Comparison of ENCODE assay signal across 10 cellular contexts in genomic region chr12:10033783-10034381, GRCh38. TPM values are rescaled to one million over a fixed set of nuclear protein-coding genes. Genes with fewer than 3 reads are reported as not detected.
DNase-seq lines count a peak whose midpoint lies in the region; ATAC-seq and TF ChIP-seq lines count a peak whose summit lies in the region.
"Had no signal": no experiment of that assay in that cellular context is flagged by ENCODE, and none has a peak within 500 bp of the region (broad histone marks: within the 10 kb centered on the region; RNA-seq: fewer than 3 reads in every experiment).

No MANE protein-coding gene starts in this region.

- no peaks in the 10 kb centered on the region for H3K9me3 Mint-ChIP-seq in activated CD8-positive, alpha-beta T cell treated with anti-CD3 and anti-CD28 coated beads for 36 hours
- no peaks in the 10 kb centered on the region for H3K9me3 Mint-ChIP-seq in activated CD8-positive, alpha-beta T cell treated with anti-CD3 and anti-CD28 coated beads, Interleukin-2, amount 10 ng/mL, durations not matched to agents 7 days and 5 days (ENCODE audit: insufficient read depth)

- H3K4me3 ChIP-seq in Panc1 (ENCODE audit: low read depth in 2 of 2, low read length in 2 of 2) (no peak overlapping the region), upper lobe of left lung (no peak overlapping the region)

- H3K27me3 Mint-ChIP-seq in activated CD8-positive, alpha-beta T cell treated with anti-CD3 and anti-CD28 coated beads for 36 hours: peaks cover 2% of the 10 kb centered on the region
- peaks cover 22% of the 10 kb centered on the region for H3K27me3 Mint-ChIP-seq in activated CD8-positive, alpha-beta T cell treated with anti-CD3 and anti-CD28 coated beads, Interleukin-2, amount 10 ng/mL, durations not matched to agents 7 days and 5 days (ENCODE audit: low read depth)

- H3K27ac ChIP-seq in Panc1 (ENCODE audit: low read length) (no peak overlapping the region), upper lobe of left lung (no peak overlapping the region)

- CTCF ChIA-PET in activated CD8-positive, alpha-beta T cell treated with anti-CD3 and anti-CD28 coated beads for 36 hours (lab: Charles Lee): interaction anchor here (0.8 to 1.7 kb wide), 13 partner anchors 9 to 286 kb away, joined by 3 to 25 read pairs (median 3); no protein-coding TSS in a partner anchor
- CTCF ChIA-PET in activated CD8-positive, alpha-beta T cell treated with anti-CD3 and anti-CD28 coated beads, Interleukin-2, amount 10 ng/mL, durations not matched to agents 7 days and 5 days (lab: Charles Lee): interaction anchor here (0.7 to 1.4 kb wide), 9 partner anchors 9 to 1166 kb away, joined by 3 to 10 read pairs (median 4); no protein-coding TSS in a partner anchor
- CTCF ChIA-PET in Panc1 (lab: Charles Lee): no interaction called here

- H3K9me3 ChIP-seq in Panc1 (ENCODE audit: control insufficient read depth, insufficient read depth, low read depth, low read length): no peaks in the 10 kb centered on the region
- no peaks in the 10 kb centered on the region for H3K9me3 ChIP-seq in upper lobe of left lung

- H3K4me1 ChIP-seq in Panc1 (ENCODE audit: control insufficient read depth, insufficient read depth, low read length) (no peaks in the 10 kb centered on the region), upper lobe of left lung (peaks cover 0 to 14% (median 6%) of the 10 kb centered on the region in 4 donors)

- H3K36me3 Mint-ChIP-seq in activated CD8-positive, alpha-beta T cell treated with anti-CD3 and anti-CD28 coated beads for 36 hours (ENCODE audit: low read depth): no peaks in the 10 kb centered on the region
- H3K36me3 Mint-ChIP-seq in activated CD8-positive, alpha-beta T cell treated with anti-CD3 and anti-CD28 coated beads, Interleukin-2, amount 10 ng/mL, durations not matched to agents 7 days and 5 days (ENCODE audit: low read depth): no peaks in the 10 kb centered on the region

- TF ChIP-seq EP300 in upper lobe of left lung (IDR thresholded peaks at IDR 0.05): no peak

- in situ Hi-C loops in Panc1 (cut with HindIII; ENCODE audit: low pct_unique_long_range_greater_than_20kb, low sequenced_read_pairs): no loop called here

- intact Hi-C loops in activated CD8-positive, alpha-beta T cell treated with anti-CD3 and anti-CD28 coated beads for 36 hours (cut with micrococcal nuclease): loop anchor here (5.0 kb wide), 1 partner anchor 108 kb away; no protein-coding TSS in a partner anchor
- intact Hi-C loops in Panc1 (cut with micrococcal nuclease; ENCODE audit: unreplicated experiment): loop anchor here (2.0 kb wide), 1 partner anchor 107 kb away; no protein-coding TSS in a partner anchor

- no peak overlapping the region for H3K27ac Mint-ChIP-seq in activated CD8-positive, alpha-beta T cell treated with anti-CD3 and anti-CD28 coated beads for 36 hours
- H3K27ac Mint-ChIP-seq in activated CD8-positive, alpha-beta T cell treated with anti-CD3 and anti-CD28 coated beads, Interleukin-2, amount 10 ng/mL, durations not matched to agents 7 days and 5 days: no peak overlapping the region

- peak; percentile 70 for TF ChIP-seq CTCF in activated CD8-positive, alpha-beta T cell treated with anti-CD3 and anti-CD28 coated beads for 36 hours (IDR thresholded peaks at IDR 0.05)
- TF ChIP-seq CTCF in Panc1 (IDR thresholded peaks at IDR 0.05) (peak; percentile 56; the same call in 1 of the 2 replicates), upper lobe of left lung (IDR thresholded peaks at IDR 0.05) (peak in 4 of 6 experiments; percentile 46 to 62 (median 50))

- no peak for TF ChIP-seq POLR2A in upper lobe of left lung (IDR thresholded peaks at IDR 0.05)

- no TSS peak for BruUV-seq in Panc1 (replicated peaks; lab: Mats Ljungman, UMichigan)

- no peak for ATAC-seq in activated CD8-positive, alpha-beta T cell treated with anti-CD3 and anti-CD28 coated beads for 36 hours
- no peak for ATAC-seq in activated CD8-positive, alpha-beta T cell treated with anti-CD3 and anti-CD28 coated beads, Interleukin-2, amount 10 ng/mL, durations not matched to agents 7 days and 5 days
- ATAC-seq in Panc1: no peak
- ATAC-seq in upper lobe of left lung (ENCODE audit: low FRiP score in 2 of 2): no peak
- no peak for ATAC-seq in HG03439 (IDR thresholded peaks at IDR 0.05; ENCODE audit: unreplicated experiment)

- POLR2A ChIA-PET in activated CD8-positive, alpha-beta T cell treated with anti-CD3 and anti-CD28 coated beads for 36 hours (lab: Charles Lee): interaction anchor here (1.3 kb wide), 1 partner anchor 11 kb away, joined by 5 read pairs; no protein-coding TSS in a partner anchor
- POLR2A ChIA-PET in activated CD8-positive, alpha-beta T cell treated with anti-CD3 and anti-CD28 coated beads, Interleukin-2, amount 10 ng/mL, durations not matched to agents 7 days and 5 days (lab: Charles Lee): no interaction called here
- POLR2A ChIA-PET in Panc1 (lab: Charles Lee): no interaction called here

- no peak for DNase-seq in activated CD8-positive, alpha-beta T cell treated with anti-CD3 and anti-CD28 coated beads for 36 hours
- DNase-seq in activated CD8-positive, alpha-beta T cell treated with anti-CD3 and anti-CD28 coated beads, Interleukin-2, amount 10 ng/mL, durations not matched to agents 7 days and 5 days: no peak
- no peak for DNase-seq in Panc1 (ENCODE audit: low read depth, low spot score)
- DNase-seq in fibroblast of peridontal ligament (ENCODE audit: extremely low read depth): peak; percentile 5
- DNase-seq in upper lobe of left lung: no peak
- no peak for DNase-seq in HPDE6-E6E7 (ENCODE audit: extremely low spot score)
- no peak for DNase-seq in OCI-M2 (lab: John Stamatoyannopoulos, UW; ENCODE audit: unreplicated experiment)
- DNase-seq: DMS79 had no signal

- H3K27me3 ChIP-seq in Panc1 (ENCODE audit: control insufficient read depth, insufficient read depth, low read length) (no peaks in the 10 kb centered on the region), upper lobe of left lung (no peaks in the 10 kb centered on the region)

- H3K36me3 ChIP-seq in Panc1 (ENCODE audit: control insufficient read depth, insufficient read depth, low read length): no peaks in the 10 kb centered on the region
- H3K36me3 ChIP-seq in upper lobe of left lung: no peaks in the 10 kb centered on the region

- no peak overlapping the region for H3K4me3 Mint-ChIP-seq in activated CD8-positive, alpha-beta T cell treated with anti-CD3 and anti-CD28 coated beads for 36 hours
- no peak overlapping the region for H3K4me3 Mint-ChIP-seq in activated CD8-positive, alpha-beta T cell treated with anti-CD3 and anti-CD28 coated beads, Interleukin-2, amount 10 ng/mL, durations not matched to agents 7 days and 5 days

- H3K4me1 Mint-ChIP-seq in activated CD8-positive, alpha-beta T cell treated with anti-CD3 and anti-CD28 coated beads for 36 hours (ENCODE audit: low read depth): no peaks in the 10 kb centered on the region
- no peaks in the 10 kb centered on the region for H3K4me1 Mint-ChIP-seq in activated CD8-positive, alpha-beta T cell treated with anti-CD3 and anti-CD28 coated beads, Interleukin-2, amount 10 ng/mL, durations not matched to agents 7 days and 5 days (ENCODE audit: low read depth)

RNA-seq across cellular contexts. Expression of gene CLEC9A, which starts 3.4 kb away (rescaled TPM):
- not detected for total RNA-seq in activated CD8-positive, alpha-beta T cell treated with anti-CD3 and anti-CD28 coated beads for 36 hours
- total RNA-seq in activated CD8-positive, alpha-beta T cell treated with anti-CD3 and anti-CD28 coated beads, Interleukin-2, amount 10 ng/mL, durations not matched to agents 7 days and 5 days: not detected
- total RNA-seq in Panc1 (2021; ENCODE audit: unreplicated experiment): not detected
- polyA plus RNA-seq in Panc1 (2012; ENCODE audit: insufficient read length): not detected
- total RNA-seq in upper lobe of left lung: under 1 TPM in 3 of 6 donors, not detected in 3; 0.31 to 0.89 (median 0.57) TPM
- total RNA-seq: T-helper 1 cell treated with Interleukin-12 subunit alpha and Interleukin-12 subunit beta and Interleukin-4 antibody, amounts not matched to agents 30 ng/mL and 1 ng/mL, for 36 hours had no signal

RNA-seq across cellular contexts. Expression of gene CLEC12B, which starts 23.5 kb away (rescaled TPM):
- total RNA-seq in activated CD8-positive, alpha-beta T cell treated with anti-CD3 and anti-CD28 coated beads for 36 hours: not detected
- under 1 TPM; 0.31 to 0.87 TPM for total RNA-seq in activated CD8-positive, alpha-beta T cell treated with anti-CD3 and anti-CD28 coated beads, Interleukin-2, amount 10 ng/mL, durations not matched to agents 7 days and 5 days
- total RNA-seq in Panc1 (2021; ENCODE audit: unreplicated experiment) (not detected), upper lobe of left lung (1 to 10 TPM in 3 of 6 donors, under 1 TPM in 2, not detected in 1; 0.55 to 2.7 (median 1.1) TPM)
- polyA plus RNA-seq in Panc1 (2012; ENCODE audit: insufficient read length): not detected

RNA-seq across cellular contexts. Expression of gene CLEC1B, which starts 35.0 kb away (rescaled TPM):
- total RNA-seq in activated CD8-positive, alpha-beta T cell treated with anti-CD3 and anti-CD28 coated beads for 36 hours: not detected
- total RNA-seq in activated CD8-positive, alpha-beta T cell treated with anti-CD3 and anti-CD28 coated beads, Interleukin-2, amount 10 ng/mL, durations not matched to agents 7 days and 5 days: not detected
- not detected for total RNA-seq in Panc1 (2021; ENCODE audit: unreplicated experiment)
- polyA plus RNA-seq in Panc1 (2012; ENCODE audit: insufficient read length): not detected
- total RNA-seq in upper lobe of left lung: 1 to 10 TPM in 2 of 6 donors, under 1 TPM in 2, not detected in 2; 0.23 to 1.4 (median 0.68) TPM
- total RNA-seq: T-helper 1 cell treated with Interleukin-12 subunit alpha and Interleukin-12 subunit beta and Interleukin-4 antibody, amounts not matched to agents 30 ng/mL and 1 ng/mL, for 36 hours had no signal
